In genomic region chr1:153552335-153552734, GRCh38 we compare ENCODE assay signal across 1 cellular context.
TF ChIP-seq lines count a peak whose summit lies in the region.

No MANE protein-coding gene starts in this region.

TF ChIP-seq in HepG2, 621 proteins besides CTCF, POLR2A, EP300 and RAD21:
- TF ChIP-seq ZNF720 (CRISPR knock-in tag; IDR thresholded peaks at IDR 0.05) (no peak), ZBTB33 (CRISPR knock-in tag; IDR thresholded peaks at IDR 0.05) (peak; percentile 34; the same call in 1 of the 2 replicates)
